ENCODE assay signal across 10 cellular contexts in genomic region chr4:89586318-89586717, GRCh38.
"Had no signal": no experiment of that assay in that cellular context is flagged by ENCODE, and none has a peak within 500 bp of the region (broad histone marks: within the 10 kb centered on the region; RNA-seq: fewer than 3 reads in every experiment).

No MANE protein-coding gene starts in this region.

- DNase-seq: activated CD4-positive, alpha-beta memory T cell treated with anti-CD3 and anti-CD28 coated beads for 36 hours; activated gamma-delta T cell; activated T-cell treated with anti-CD3 and anti-CD28 coated beads, Interleukin-2, amount 50 U/mL, for 48 hours; colonic mucosa; right lobe of liver; spleen; stimulated activated CD4-positive, alpha-beta T cell treated with anti-CD3 and anti-CD28 coated beads, Interleukin-2, amount 100 ng/mL, for 24 hours; stimulated activated naive B cell treated with anti-CD40 and anti-IgM and Interleukin-4, amounts not matched to agents 10 μg/mL and 1 μg/mL and 100 μg/mL, for 72 hours; transverse colon had no signal

- H3K4me3 ChIP-seq: colonic mucosa, hepatocyte, right lobe of liver, spleen, transverse colon had no signal
